24 cellular contexts compared by ENCODE assay signal in genomic region chr7:30282735-30283134, GRCh38. TPM values are rescaled to one million over a fixed set of nuclear protein-coding genes. Genes with fewer than 3 reads are reported as not detected.
A peak's percentile ranks its signal among the peaks of the same experiment; 100 is the strongest.
DNase-seq lines count a peak whose midpoint lies in the region; ATAC-seq, FAIRE-seq and TF ChIP-seq lines count a peak whose summit lies in the region.
"Had no signal": no experiment of that assay in that cellular context is flagged by ENCODE, and none has a peak within 500 bp of the region (broad histone marks: within the 10 kb centered on the region; RNA-seq: fewer than 3 reads in every experiment).

No MANE protein-coding gene starts in this region.

- no peak overlapping the region for H2AFZ ChIP-seq in K562 (ENCODE audit: low read depth, low read length)

- DNase-seq in activated naive CD8-positive, alpha-beta T cell treated with anti-CD3 and anti-CD28 coated beads for 36 hours = no peak
- DNase-seq in K562 (ENCODE audit: extremely low read depth in 1 of 4, low spot score in 3 of 4) (no peak), natural killer cell (no peak), upper lobe of right lung (no peak), CD1c-positive myeloid dendritic cell (ENCODE audit: extremely low spot score) (no peak), SIG-M5 (lab: John Stamatoyannopoulos, UW) (no peak), ecto neural progenitor cell (ENCODE audit: low spot score) (no peak)
- DNase-seq: activated CD4-positive, alpha-beta T cell treated with anti-CD3 and anti-CD28 coated beads for 48 hours; activated gamma-delta T cell treated with Interleukin-2 at 50 U/mL for 16 hours; effector CD4-positive, alpha-beta T cell; lower lobe of right lung; MM.1S; NCI-H2029; NCI-H526 treated with DMSO at 0.1 percent for 48 hours; right cardiac atrium; SJCRH30; stimulated activated CD4-positive, alpha-beta T cell treated with anti-CD3 and anti-CD28 coated beads, Interleukin-2, amount 100 ng/mL, for 24 hours; stimulated activated naive CD8-positive, alpha-beta T cell treated with anti-CD3 and anti-CD28 coated beads, Interleukin-15, amount 100 ng/mL, for 72 hours; T1000 had no signal

- peaks cover 0 to 10% of the 10 kb centered on the region in 2 experiments; a peak in 3 of 5 replicates for H3K4me1 ChIP-seq in K562 (replicated peaks in 1 of 2; ENCODE audit: control insufficient read depth in 2 of 2, insufficient read depth in 2 of 2, low read length in 2 of 2)
- peaks cover 19% of the 10 kb centered on the region for H3K4me1 ChIP-seq in upper lobe of right lung

- no peaks in the 10 kb centered on the region for H3K9me1 ChIP-seq in K562 (ENCODE audit: control insufficient read depth, insufficient read depth, low read length)

- intact Hi-C loops in K562 (cut with micrococcal nuclease) (loop anchor here (5.0 kb wide), 2 partner anchors 225 to 490 kb away; partner anchors contain the start of gene MINDY4), natural killer cell (cut with micrococcal nuclease) (loop anchor here (10.0 kb wide), 1 partner anchor 148 kb away; the partner anchor contains the start of gene MTURN), upper lobe of right lung (cut with DNase I) (no loop called here)

- H3K79me2 ChIP-seq in K562 (ENCODE audit: control insufficient read depth, insufficient read depth, low read length) = peaks cover 22% of the 10 kb centered on the region

- H3K9me3 ChIP-seq in K562 (replicated peaks; ENCODE audit: control insufficient read depth, insufficient read depth, low read depth, low read length) = no peaks in the 10 kb centered on the region
- no peaks in the 10 kb centered on the region for H3K9me3 ChIP-seq in upper lobe of right lung
- H3K9me3 ChIP-seq: A549, gastroesophageal sphincter, lower lobe of right lung, neutrophil, SJCRH30 had no signal

- FAIRE-seq in K562 (lab: Jason Lieb, UNC) = no peak
- FAIRE-seq: A549, GM12891 had no signal

- no TSS peak for BruUV-seq in K562 (replicated peaks; lab: Mats Ljungman, UMichigan)

- H3K4me2 ChIP-seq in K562 (ENCODE audit: insufficient read depth, low read length) = no peak overlapping the region

- 29% methylated on average over 3 of the region's 3 CpGs for WGBS in K562 (ENCODE audit: insufficient coverage, low coverage, missing lambda C conversion rate)

- ATAC-seq in K562 (no peak), natural killer cell (no peak), upper lobe of right lung (no peak)
- ATAC-seq: A549; gastroesophageal sphincter; lower lobe of right lung; right cardiac atrium; stimulated activated naive CD8-positive, alpha-beta T cell treated with anti-CD3 and anti-CD28 coated beads, Interleukin-15, amount 100 ng/mL, for 72 hours had no signal

- in situ Hi-C loops in K562 (cut with MboI) = no loop called here

- H3K4me1 Mint-ChIP-seq in activated naive CD8-positive, alpha-beta T cell (ENCODE audit: low read depth) = peaks cover 35% of the 10 kb centered on the region
- peaks cover 33% of the 10 kb centered on the region for H3K4me1 Mint-ChIP-seq in activated naive CD8-positive, alpha-beta T cell treated with anti-CD3 and anti-CD28 coated beads for 36 hours
- peaks cover 40 to 41% of the 10 kb centered on the region in 2 donors for H3K4me1 Mint-ChIP-seq in natural killer cell

- TF ChIP-seq EP300 in K562 (IDR thresholded peaks at IDR 0.05; ENCODE audit: low read length) = no peak

- no peaks in the 10 kb centered on the region for H3K36me3 ChIP-seq in K562 (ENCODE audit: control insufficient read depth, insufficient read depth, low read length)
- no peaks in the 10 kb centered on the region for H3K36me3 ChIP-seq in upper lobe of right lung
- H3K36me3 ChIP-seq: gastroesophageal sphincter, lower lobe of right lung, SJCRH30 had no signal

- H3K9ac ChIP-seq in K562 (ENCODE audit: insufficient read depth in 1 of 2, low read depth in 2 of 2, low read length in 2 of 2) = no peak overlapping the region

- CTCF ChIA-PET in K562 (lab: Yijun Ruan, JAX; ENCODE audit: low intra/inter-chr PET ratio) = no interaction called here

- H3K36me3 Mint-ChIP-seq in activated naive CD8-positive, alpha-beta T cell = no peaks in the 10 kb centered on the region
- peaks cover 7% of the 10 kb centered on the region for H3K36me3 Mint-ChIP-seq in activated naive CD8-positive, alpha-beta T cell treated with anti-CD3 and anti-CD28 coated beads for 36 hours
- peaks cover 13% of the 10 kb centered on the region for H3K36me3 Mint-ChIP-seq in natural killer cell

- no peaks in the 10 kb centered on the region for H3K9me3 Mint-ChIP-seq in activated naive CD8-positive, alpha-beta T cell (ENCODE audit: low read depth)
- no peaks in the 10 kb centered on the region for H3K9me3 Mint-ChIP-seq in activated naive CD8-positive, alpha-beta T cell treated with anti-CD3 and anti-CD28 coated beads for 36 hours
- H3K9me3 Mint-ChIP-seq in natural killer cell = peaks cover 0 to 9% of the 10 kb centered on the region in 2 donors
- H3K9me3 Mint-ChIP-seq: stimulated activated naive CD8-positive, alpha-beta T cell treated with anti-CD3 and anti-CD28 coated beads, Interleukin-15, amount 100 ng/mL, for 72 hours had no signal

- H3K4me3 ChIP-seq in K562 (no peak overlapping the region), upper lobe of right lung (no peak overlapping the region)
- H3K4me3 ChIP-seq: A549, gastroesophageal sphincter, lower lobe of right lung, SJCRH30 had no signal

- TF ChIP-seq CTCF in K562 (IDR thresholded peaks at IDR 0.05 in 2 of 3, conservative IDR thresholded peaks at IDR 0.05 in 1 of 3; ENCODE audit: insufficient read depth in 2 of 3, low read depth in 1 of 3, low read length in 3 of 3) = no peak
- no peak for TF ChIP-seq CTCF in natural killer cell (IDR thresholded peaks at IDR 0.05)
- no peak for TF ChIP-seq CTCF in upper lobe of right lung (IDR thresholded peaks at IDR 0.05)

- H3K27me3 Mint-ChIP-seq in activated naive CD8-positive, alpha-beta T cell = no peaks in the 10 kb centered on the region
- no peaks in the 10 kb centered on the region for H3K27me3 Mint-ChIP-seq in activated naive CD8-positive, alpha-beta T cell treated with anti-CD3 and anti-CD28 coated beads for 36 hours
- H3K27me3 Mint-ChIP-seq in natural killer cell (ENCODE audit: low read depth in 2 of 2) = no peaks in the 10 kb centered on the region
- H3K27me3 Mint-ChIP-seq: stimulated activated naive CD8-positive, alpha-beta T cell treated with anti-CD3 and anti-CD28 coated beads, Interleukin-15, amount 100 ng/mL, for 72 hours had no signal

- H3K27ac ChIP-seq in K562 (ENCODE audit: extremely low read depth, low read depth, low read length) (no peak overlapping the region), upper lobe of right lung (peak overlapping the region; percentile 95)
- H3K27ac ChIP-seq: SJCRH30 had no signal

- H4K20me1 ChIP-seq in K562 (replicated peaks; ENCODE audit: control insufficient read depth, insufficient read depth, low read length) = peaks cover 6% of the 10 kb centered on the region; the same call in 1 of the 2 replicates

- TF ChIP-seq RAD21 in K562 (CRISPR knock-in tag; conservative IDR thresholded peaks at IDR 0.05 in 1 of 2, IDR thresholded peaks at IDR 0.05 in 1 of 2) = no peak

- POLR2A ChIA-PET in K562 (lab: Yijun Ruan, JAX) = no interaction called here

- no peak overlapping the region for H3K4me3 Mint-ChIP-seq in activated naive CD8-positive, alpha-beta T cell
- no peak overlapping the region for H3K4me3 Mint-ChIP-seq in activated naive CD8-positive, alpha-beta T cell treated with anti-CD3 and anti-CD28 coated beads for 36 hours
- H3K4me3 Mint-ChIP-seq in natural killer cell = peak overlapping the region; percentile 17

- H3K27ac Mint-ChIP-seq in activated naive CD8-positive, alpha-beta T cell = peak overlapping the region; percentile 81
- H3K27ac Mint-ChIP-seq in activated naive CD8-positive, alpha-beta T cell treated with anti-CD3 and anti-CD28 coated beads for 36 hours = no peak overlapping the region
- peak overlapping the region; percentile 89 to 98 for H3K27ac Mint-ChIP-seq in natural killer cell

- H3K27me3 ChIP-seq in K562 (ENCODE audit: control insufficient read depth in 2 of 2, insufficient read depth in 2 of 2, low read length in 2 of 2) (no peaks in the 10 kb centered on the region), upper lobe of right lung (no peaks in the 10 kb centered on the region)
- H3K27me3 ChIP-seq: gastroesophageal sphincter, neutrophil, SJCRH30 had no signal

- TF ChIP-seq POLR2A in K562 (conservative IDR thresholded peaks at IDR 0.05) = no peak

RNA-seq across cellular contexts. Expression of gene ZNRF2, which starts 1.7 kb away (rescaled TPM):
- 1 to 10 TPM; 6.9 TPM for total RNA-seq in activated naive CD8-positive, alpha-beta T cell treated with anti-CD3 and anti-CD28 coated beads for 36 hours
- 5.4 and 16.5 TPM in 2 replicates for total RNA-seq in K562 (2011; cell fraction: chromatin; rRNA removed; ENCODE audit: low replicate concordance)
- total RNA-seq in K562 (2011; cell fraction: nucleolus; rRNA removed) = 4.0 and 7.5 TPM in 2 replicates
- total RNA-seq in K562 (2011; cell fraction: nucleoplasm; rRNA removed) = 5.4 and 9.7 TPM in 2 replicates
- total RNA-seq in K562 (2014; rRNA removed) = 13.9 and 18.1 TPM in 2 replicates
- total RNA-seq in K562 (2014; rRNA removed; fragmentation: Illumina TruSeq; extraction: Trizol) = 6.8 and 8.1 TPM in 2 replicates
- total RNA-seq in K562 (2015; rRNA removed; fragmentation: Illumina TruSeq; extraction: Trizol) = 5.2 and 5.9 TPM in 2 replicates
- 8.3 and 9.4 TPM in 2 replicates for total RNA-seq in K562 (2021)
- polyA plus RNA-seq in K562 (2011; rRNA removed) = 4.1 and 5.5 TPM in 2 replicates
- 1.7 and 3.0 TPM in 2 replicates for polyA plus RNA-seq in K562 (2011; cell fraction: cytosol; rRNA removed)
- polyA plus RNA-seq in K562 (2011; cell fraction: nucleus; rRNA removed) = 3.2 and 4.0 TPM in 2 replicates
- 3.6 and 5.3 TPM in 2 replicates for polyA plus RNA-seq in K562 (2012)
- polyA plus RNA-seq in K562 (2014; fragmentation: Illumina TruSeq; extraction: Trizol) = 4.7 and 5.5 TPM in 2 replicates
- polyA plus RNA-seq in K562 (2014; fragmentation: Nextera tagmentation; extraction: Ambion mirVana) = 1 to 10 TPM; 1.1 to 1.2 TPM
- polyA plus RNA-seq in K562 (2014; rRNA removed) = 4.7 and 4.9 TPM in 2 replicates
- 6.5 and 9.6 TPM in 2 replicates for polyA minus RNA-seq in K562 (2011; rRNA and poly(A)+ RNA removed)
- polyA minus RNA-seq in K562 (2011; cell fraction: cytosol; rRNA and poly(A)+ RNA removed) = 4.6 and 5.2 TPM in 2 replicates
- polyA minus RNA-seq in K562 (2011; cell fraction: nucleus; rRNA and poly(A)+ RNA removed) = 17.7 and 20.2 TPM in 2 replicates
- 10 to 100 TPM; 35.0 to 43.7 (median 36.3) TPM for total RNA-seq in natural killer cell
- total RNA-seq in upper lobe of right lung = 24.6 TPM
